8 cellular contexts compared by ENCODE assay signal in genomic region chr13:19635926-19636325, GRCh38. TPM values are rescaled to one million over a fixed set of nuclear protein-coding genes. Genes with fewer than 3 reads are reported as not detected.
DNase-seq lines count a peak whose midpoint lies in the region; ATAC-seq, FAIRE-seq and TF ChIP-seq lines count a peak whose summit lies in the region.
"Not testable (repeated sequence)": the region's sequence is repeated elsewhere in the genome, so short reads cannot be mapped to it uniquely, and the experiment has no call there.

No MANE protein-coding gene starts in this region.

- not testable (repeated sequence) for DNase-seq in CD8-positive, alpha-beta T cell; NB4 (ENCODE audit: low read depth); activated B cell treated with CpG ODN at 0.5 μM for 24 hours; K562 (ENCODE audit: extremely low read depth in 1 of 4, low spot score in 3 of 4); immature natural killer cell; suprapubic skin (ENCODE audit: low spot score in 2 of 2)

- not testable (repeated sequence) for H3K9me1 ChIP-seq in K562 (ENCODE audit: control insufficient read depth, insufficient read depth, low read length)

- H3K79me2 ChIP-seq in K562 (ENCODE audit: control insufficient read depth, insufficient read depth, low read length) (peaks cover 68% of the 10 kb centered on the region), neural cell (replicated peaks; ENCODE audit: insufficient read depth, low read length) (peaks cover 49% of the 10 kb centered on the region)

- WGBS in K562 (ENCODE audit: insufficient coverage, low coverage, missing lambda C conversion rate) = 51% methylated on average over 6 of the region's 7 CpGs
- WGBS in suprapubic skin = 89% methylated on average over 7 of the region's 7 CpGs

- not testable (repeated sequence) for H3K9me2 ChIP-seq in neural cell (ENCODE audit: insufficient read depth, low read length)

- H3K9ac ChIP-seq in K562 (ENCODE audit: insufficient read depth in 1 of 2, low read depth in 2 of 2, low read length in 2 of 2) = peak overlapping the region in 1 of 2 experiments; percentile 72; a peak in 2 of 4 replicates
- not testable (repeated sequence) for H3K9ac ChIP-seq in neural cell (ENCODE audit: low read length)

- H4K20me1 ChIP-seq in K562 (replicated peaks; ENCODE audit: control insufficient read depth, insufficient read depth, low read length); neural cell (ENCODE audit: insufficient read depth): not testable (repeated sequence)

- peaks cover 38% of the 10 kb centered on the region for H3K4me1 ChIP-seq in CD8-positive, alpha-beta T cell (ENCODE audit: insufficient read depth, low read length)
- H3K4me1 ChIP-seq in K562 (replicated peaks in 1 of 2; ENCODE audit: control insufficient read depth in 2 of 2, insufficient read depth in 2 of 2, low read length in 2 of 2) = not testable (repeated sequence)
- peaks cover 28% of the 10 kb centered on the region for H3K4me1 ChIP-seq in suprapubic skin

- not testable (repeated sequence) for H3K27ac ChIP-seq in CD8-positive, alpha-beta T cell (ENCODE audit: low read depth, low read length); neural cell (ENCODE audit: low read length); suprapubic skin
- H3K27ac ChIP-seq in K562 (ENCODE audit: extremely low read depth, low read depth, low read length) = peak overlapping the region; percentile 10; the same call in 2 of the 3 replicates

- peaks cover 37% of the 10 kb centered on the region for H3K36me3 Mint-ChIP-seq in CD8-positive, alpha-beta T cell
- H3K36me3 Mint-ChIP-seq in activated B cell treated with CpG ODN at 0.5 μM for 24 hours (ENCODE audit: low read depth) = peaks cover 26% of the 10 kb centered on the region
- H3K36me3 Mint-ChIP-seq in activated T-helper 17 cell treated with anti-CD3 and anti-CD28 coated beads, Interleukin-2, amount 50 U/mL, for 72 hours (ENCODE audit: low read depth) = peaks cover 43% of the 10 kb centered on the region
- not testable (repeated sequence) for H3K36me3 Mint-ChIP-seq in immature natural killer cell

- H3K9me3 Mint-ChIP-seq in CD8-positive, alpha-beta T cell; activated B cell treated with CpG ODN at 0.5 μM for 24 hours; activated T-helper 17 cell treated with anti-CD3 and anti-CD28 coated beads, Interleukin-2, amount 50 U/mL, for 72 hours; immature natural killer cell: not testable (repeated sequence)

- not testable (repeated sequence) for H3K36me3 ChIP-seq in CD8-positive, alpha-beta T cell (ENCODE audit: insufficient read depth, low read length); K562 (ENCODE audit: control insufficient read depth, insufficient read depth, low read length); neural cell (ENCODE audit: insufficient read depth, low read length); suprapubic skin

- peak overlapping the region; percentile 79 for H3K27ac Mint-ChIP-seq in CD8-positive, alpha-beta T cell
- not testable (repeated sequence) for H3K27ac Mint-ChIP-seq in activated B cell treated with CpG ODN at 0.5 μM for 24 hours
- peak overlapping the region; percentile 45 for H3K27ac Mint-ChIP-seq in activated T-helper 17 cell treated with anti-CD3 and anti-CD28 coated beads, Interleukin-2, amount 50 U/mL, for 72 hours
- H3K27ac Mint-ChIP-seq in immature natural killer cell = peak overlapping the region in 5 of 6 donors; percentile 20 to 64 (median 42)

- TF ChIP-seq CTCF in CD8-positive, alpha-beta T cell (IDR thresholded peaks at IDR 0.05); NB4 (IDR thresholded peaks at IDR 0.05; ENCODE audit: low read depth, low read length); activated B cell treated with CpG ODN at 0.5 μM for 24 hours (IDR thresholded peaks at IDR 0.05); K562 (IDR thresholded peaks at IDR 0.05 in 2 of 3, conservative IDR thresholded peaks at IDR 0.05 in 1 of 3; ENCODE audit: insufficient read depth in 2 of 3, low read depth in 1 of 3, low read length in 3 of 3); neural cell (IDR thresholded peaks at IDR 0.05; ENCODE audit: poor library complexity, severe bottlenecking); suprapubic skin (IDR thresholded peaks at IDR 0.05): not testable (repeated sequence)

- ATAC-seq in CD8-positive, alpha-beta T cell; activated B cell treated with CpG ODN at 0.5 μM for 24 hours (ENCODE audit: low read depth); activated T-helper 17 cell treated with anti-CD3 and anti-CD28 coated beads, Interleukin-2, amount 50 U/mL, for 72 hours (replicated peaks); K562: not testable (repeated sequence)

- in situ Hi-C loops in K562 (cut with MboI) = not testable (repeated sequence)

- not testable (repeated sequence) for FAIRE-seq in K562 (lab: Jason Lieb, UNC)

- not testable (repeated sequence) for TF ChIP-seq POLR2A in NB4 (IDR thresholded peaks at IDR 0.05; ENCODE audit: extremely low read depth, insufficient read length); K562 (conservative IDR thresholded peaks at IDR 0.05); suprapubic skin (IDR thresholded peaks at IDR 0.05)

- POLR2A ChIA-PET in CD8-positive, alpha-beta T cell (lab: Charles Lee); activated B cell treated with CpG ODN at 0.5 μM for 24 hours (lab: Charles Lee); K562 (lab: Yijun Ruan, JAX): not testable (repeated sequence)

- TF ChIP-seq RAD21 in K562 (CRISPR knock-in tag; conservative IDR thresholded peaks at IDR 0.05 in 1 of 2, IDR thresholded peaks at IDR 0.05 in 1 of 2); neural cell (conservative IDR thresholded peaks at IDR 0.05): not testable (repeated sequence)

- H3K4me1 Mint-ChIP-seq in CD8-positive, alpha-beta T cell (ENCODE audit: low read depth) = peaks cover 52% of the 10 kb centered on the region
- H3K4me1 Mint-ChIP-seq in activated B cell treated with CpG ODN at 0.5 μM for 24 hours (peaks cover 51% of the 10 kb centered on the region), immature natural killer cell (peaks cover 59 to 71% of the 10 kb centered on the region in 2 donors)
- not testable (repeated sequence) for H3K4me1 Mint-ChIP-seq in activated T-helper 17 cell treated with anti-CD3 and anti-CD28 coated beads, Interleukin-2, amount 50 U/mL, for 72 hours

- H3K4me3 ChIP-seq in CD8-positive, alpha-beta T cell (ENCODE audit: low read depth, low read length) = peak overlapping the region; percentile 82
- peak overlapping the region; percentile 98 for H3K4me3 ChIP-seq in NB4 (ENCODE audit: low read depth, low read length)
- H3K4me3 ChIP-seq in K562 = peak overlapping the region; percentile 79
- H3K4me3 ChIP-seq in neural cell (ENCODE audit: low read length) = peak overlapping the region; percentile 92
- H3K4me3 ChIP-seq in suprapubic skin = peak overlapping the region; percentile 69

- peak overlapping the region; percentile 98 for H3K4me2 ChIP-seq in K562 (ENCODE audit: insufficient read depth, low read length)
- H3K4me2 ChIP-seq in neural cell (ENCODE audit: low read length) = not testable (repeated sequence)

- H3F3A ChIP-seq in neural cell (ENCODE audit: insufficient read depth, low read length, poor library complexity, severe bottlenecking) = not testable (repeated sequence)

- intact Hi-C loops in CD8-positive, alpha-beta T cell (cut with DNase I, micrococcal nuclease); K562 (cut with micrococcal nuclease): not testable (repeated sequence)
- intact Hi-C loops in activated B cell treated with CpG ODN at 0.5 μM for 24 hours (cut with micrococcal nuclease) = loop anchor here (10.0 kb wide), 1 partner anchor 59 kb away; no protein-coding TSS in a partner anchor

- not testable (repeated sequence) for BruUV-seq in K562 (replicated peaks; lab: Mats Ljungman, UMichigan)

- not testable (repeated sequence) for H3K9me3 ChIP-seq in CD8-positive, alpha-beta T cell (ENCODE audit: low read length); K562 (replicated peaks; ENCODE audit: control insufficient read depth, insufficient read depth, low read depth, low read length); neural cell (ENCODE audit: low read length); suprapubic skin

- H2AFZ ChIP-seq in K562 (ENCODE audit: low read depth, low read length); neural cell (ENCODE audit: low read depth, low read length): not testable (repeated sequence)

- not testable (repeated sequence) for H3K27me3 ChIP-seq in CD8-positive, alpha-beta T cell (ENCODE audit: insufficient read depth, low read length); K562 (ENCODE audit: control insufficient read depth in 2 of 2, insufficient read depth in 2 of 2, low read length in 2 of 2); neural cell (ENCODE audit: insufficient read depth, low read depth, low read length); suprapubic skin

- not testable (repeated sequence) for TF ChIP-seq EP300 in K562 (IDR thresholded peaks at IDR 0.05; ENCODE audit: low read length); neural cell (conservative IDR thresholded peaks at IDR 0.05; ENCODE audit: poor library complexity, severe bottlenecking); suprapubic skin (IDR thresholded peaks at IDR 0.05)

- CTCF ChIA-PET in CD8-positive, alpha-beta T cell (lab: Charles Lee); activated B cell treated with CpG ODN at 0.5 μM for 24 hours (lab: Charles Lee); K562 (lab: Yijun Ruan, JAX; ENCODE audit: low intra/inter-chr PET ratio): not testable (repeated sequence)

- H3K27me3 Mint-ChIP-seq in CD8-positive, alpha-beta T cell (ENCODE audit: low read depth); activated B cell treated with CpG ODN at 0.5 μM for 24 hours; activated T-helper 17 cell treated with anti-CD3 and anti-CD28 coated beads, Interleukin-2, amount 50 U/mL, for 72 hours: not testable (repeated sequence)
- peaks cover 5 to 13% (median 7%) of the 10 kb centered on the region in 3 donors for H3K27me3 Mint-ChIP-seq in immature natural killer cell (ENCODE audit: low read depth in 3 of 3)

- peak overlapping the region; percentile 100 for H3K4me3 Mint-ChIP-seq in CD8-positive, alpha-beta T cell
- H3K4me3 Mint-ChIP-seq in activated B cell treated with CpG ODN at 0.5 μM for 24 hours = peak overlapping the region; percentile 100
- peak overlapping the region; percentile 97 for H3K4me3 Mint-ChIP-seq in activated T-helper 17 cell treated with anti-CD3 and anti-CD28 coated beads, Interleukin-2, amount 50 U/mL, for 72 hours
- H3K4me3 Mint-ChIP-seq in immature natural killer cell = peak overlapping the region; percentile 69 to 100 (median 97)

RNA-seq across cellular contexts. Expression of gene MPHOSPH8, which starts 2.5 kb away (rescaled TPM):
- total RNA-seq in CD8-positive, alpha-beta T cell = 10 to 100 TPM; 32.9 to 35.6 TPM
- total RNA-seq in activated B cell treated with CpG ODN at 0.5 μM for 24 hours (32.5 and 43.6 TPM in 2 replicates), K562 (2014; rRNA removed) (14.0 and 18.3 TPM in 2 replicates), K562 (2014; rRNA removed; fragmentation: Illumina TruSeq; extraction: Trizol) (17.8 and 18.7 TPM in 2 replicates), K562 (2015; rRNA removed; fragmentation: Illumina TruSeq; extraction: Trizol) (17.8 and 21.9 TPM in 2 replicates), K562 (2021) (14.2 and 15.9 TPM in 2 replicates), suprapubic skin (10 to 100 TPM; 21.2 to 43.0 (median 30.2) TPM)
- 10 to 100 TPM; 34.8 to 63.5 TPM for total RNA-seq in activated T-helper 17 cell treated with anti-CD3 and anti-CD28 coated beads, Interleukin-2, amount 50 U/mL, for 72 hours
- total RNA-seq in K562 (2011; cell fraction: chromatin; rRNA removed; ENCODE audit: low replicate concordance) = 13.2 and 43.1 TPM in 2 replicates
- 5.7 and 9.9 TPM in 2 replicates for total RNA-seq in K562 (2011; cell fraction: nucleolus; rRNA removed)
- 15.8 and 23.3 TPM in 2 replicates for total RNA-seq in K562 (2011; cell fraction: nucleoplasm; rRNA removed)
- polyA plus RNA-seq in K562 (2011; rRNA removed) (15.6 and 16.6 TPM in 2 replicates), K562 (2014; fragmentation: Illumina TruSeq; extraction: Trizol) (21.3 and 24.8 TPM in 2 replicates), K562 (2014; fragmentation: Nextera tagmentation; extraction: Ambion mirVana) (10 to 100 TPM; 10.3 to 15.6 TPM), K562 (2014; rRNA removed) (21.1 and 23.5 TPM in 2 replicates), immature natural killer cell (10 to 100 TPM in 1 of 3 donors, 1 to 10 TPM in 2; 3.9 to 20.5 (median 7.2) TPM), neural cell (33.4 and 35.0 TPM in 2 replicates)
- polyA plus RNA-seq in K562 (2011; cell fraction: cytosol; rRNA removed) = 6.6 and 13.6 TPM in 2 replicates
- polyA plus RNA-seq in K562 (2011; cell fraction: nucleus; rRNA removed) = 29.9 and 30.0 TPM in 2 replicates
- polyA plus RNA-seq in K562 (2012) = 18.1 and 24.6 TPM in 2 replicates
- polyA minus RNA-seq in K562 (2011; rRNA and poly(A)+ RNA removed) = 11.5 and 12.2 TPM in 2 replicates
- 4.5 and 7.6 TPM in 2 replicates for polyA minus RNA-seq in K562 (2011; cell fraction: cytosol; rRNA and poly(A)+ RNA removed)
- 6.7 and 13.0 TPM in 2 replicates for polyA minus RNA-seq in K562 (2011; cell fraction: nucleus; rRNA and poly(A)+ RNA removed)
- polyA minus RNA-seq in neural cell = 25.1 and 30.9 TPM in 2 replicates
